In genomic region chr15:68478853-68479252, GRCh38 we compare ENCODE assay signal across 17 cellular contexts.
"Had no signal": no experiment of that assay in that cellular context is flagged by ENCODE, and none has a peak within 500 bp of the region (broad histone marks: within the 10 kb centered on the region; RNA-seq: fewer than 3 reads in every experiment).

No MANE protein-coding gene starts in this region.

- H3K4me1 ChIP-seq: adrenal gland, body of pancreas, neural progenitor cell, pancreas, suprapubic skin had no signal

- H3K27ac ChIP-seq: body of pancreas, neural progenitor cell, pancreas, suprapubic skin had no signal

- H3K27me3 ChIP-seq: adrenal gland, body of pancreas, neural progenitor cell, pancreas, suprapubic skin had no signal

- H3K4me3 ChIP-seq: adrenal gland, body of pancreas, esophagus squamous epithelium, lung, neural progenitor cell, pancreas, suprapubic skin had no signal

- ATAC-seq: stimulated activated naive CD8-positive, alpha-beta T cell treated with anti-CD3 and anti-CD28 coated beads, Interleukin-15, Interleukin-2, amounts not matched to agents 100 U/mL and 50 U/mL, for 24 hours; WTC11 had no signal

- H3K36me3 ChIP-seq: adrenal gland, esophagus squamous epithelium, neural progenitor cell, pancreas, suprapubic skin had no signal

- H3K4me2 ChIP-seq: neural progenitor cell had no signal

- H3K9me3 ChIP-seq: adrenal gland, body of pancreas, esophagus squamous epithelium, pancreas, suprapubic skin had no signal

- H2AFZ ChIP-seq: neural progenitor cell had no signal

- H3K9ac ChIP-seq: neural progenitor cell had no signal

- DNase-seq: activated CD4-positive, alpha-beta memory T cell treated with anti-CD3 and anti-CD28 coated beads, Interleukin-2, amount 10 ng/mL, durations not matched to agents 7 days and 5 days; activated CD4-positive, alpha-beta T cell treated with anti-CD3 and anti-CD28 coated beads for 4 hours; activated effector memory CD4-positive, alpha-beta T cell treated with Interleukin-2 at 50 U/mL for 16 hours; activated naive CD4-positive, alpha-beta T cell treated with anti-CD3 and anti-CD28 coated beads, Interleukin-2, amount 50 U/mL, for 16 hours; activated T-cell treated with anti-CD3 and anti-CD28 coated beads, Interleukin-2, amount 50 U/mL, for 24 hours; adrenal gland; effector CD8-positive, alpha-beta T cell; esophagus squamous epithelium; midbrain; pancreas; stimulated activated naive CD8-positive, alpha-beta T cell treated with anti-CD3 and anti-CD28 coated beads, Interleukin-15, Interleukin-2, amounts not matched to agents 100 U/mL and 50 U/mL, for 24 hours; T-helper 2 cell had no signal
